1 cellular context compared by ENCODE assay signal in genomic region chr3:16369885-16370284, GRCh38.
TF ChIP-seq lines count a peak whose summit lies in the region.

No MANE protein-coding gene starts in this region.

TF ChIP-seq in HepG2, 621 proteins besides CTCF, POLR2A, EP300 and RAD21 (continued from another document):
- TF ChIP-seq ZBTB40 (IDR thresholded peaks at IDR 0.05) (no peak), ZBTB40 (CRISPR knock-in tag; IDR thresholded peaks at IDR 0.05) (no peak), FOXO1 (CRISPR knock-in tag; IDR thresholded peaks at IDR 0.05) (no peak), PREB (CRISPR knock-in tag; IDR thresholded peaks at IDR 0.05) (no peak), ZNF260 (CRISPR knock-in tag; IDR thresholded peaks at IDR 0.05; ENCODE audit: borderline replicate concordance, low read depth) (no peak), MZF1 (CRISPR knock-in tag; IDR thresholded peaks at IDR 0.05; ENCODE audit: borderline replicate concordance) (no peak), ZNF292 (CRISPR knock-in tag; IDR thresholded peaks at IDR 0.05; ENCODE audit: borderline replicate concordance, low read depth) (no peak), THAP7 (CRISPR knock-in tag; IDR thresholded peaks at IDR 0.05) (no peak), ZBTB21 (CRISPR knock-in tag; IDR thresholded peaks at IDR 0.05) (no peak), PLRG1 (conservative IDR thresholded peaks at IDR 0.05) (no peak)
